1 cellular context compared by ENCODE assay signal in the genomic region with DNA sequence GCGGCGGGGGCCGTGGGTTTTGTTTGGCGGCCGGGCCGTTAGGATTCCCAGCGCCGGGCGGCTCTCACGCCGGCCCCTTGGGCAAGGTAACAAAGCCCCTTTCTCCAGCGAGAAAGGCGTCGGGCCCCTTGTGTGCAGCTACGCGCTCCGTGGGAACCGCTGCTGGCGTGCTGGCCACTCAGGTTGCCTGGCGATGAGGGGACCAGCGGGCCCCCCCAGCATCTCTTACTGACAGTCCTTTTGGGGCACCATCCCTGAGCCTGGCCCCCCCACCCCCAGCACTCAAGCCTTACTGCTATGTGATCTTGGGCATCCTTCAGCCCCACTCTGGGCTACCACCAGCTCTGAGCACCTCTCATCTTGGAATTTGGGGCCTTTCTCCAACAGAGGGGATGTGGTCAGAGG.
TF ChIP-seq lines count a peak whose summit lies in the region.

No MANE protein-coding gene starts in this region.

TF ChIP-seq in GM12878, 131 proteins besides CTCF, POLR2A, EP300 and RAD21:
- TF ChIP-seq, protein P1, sequence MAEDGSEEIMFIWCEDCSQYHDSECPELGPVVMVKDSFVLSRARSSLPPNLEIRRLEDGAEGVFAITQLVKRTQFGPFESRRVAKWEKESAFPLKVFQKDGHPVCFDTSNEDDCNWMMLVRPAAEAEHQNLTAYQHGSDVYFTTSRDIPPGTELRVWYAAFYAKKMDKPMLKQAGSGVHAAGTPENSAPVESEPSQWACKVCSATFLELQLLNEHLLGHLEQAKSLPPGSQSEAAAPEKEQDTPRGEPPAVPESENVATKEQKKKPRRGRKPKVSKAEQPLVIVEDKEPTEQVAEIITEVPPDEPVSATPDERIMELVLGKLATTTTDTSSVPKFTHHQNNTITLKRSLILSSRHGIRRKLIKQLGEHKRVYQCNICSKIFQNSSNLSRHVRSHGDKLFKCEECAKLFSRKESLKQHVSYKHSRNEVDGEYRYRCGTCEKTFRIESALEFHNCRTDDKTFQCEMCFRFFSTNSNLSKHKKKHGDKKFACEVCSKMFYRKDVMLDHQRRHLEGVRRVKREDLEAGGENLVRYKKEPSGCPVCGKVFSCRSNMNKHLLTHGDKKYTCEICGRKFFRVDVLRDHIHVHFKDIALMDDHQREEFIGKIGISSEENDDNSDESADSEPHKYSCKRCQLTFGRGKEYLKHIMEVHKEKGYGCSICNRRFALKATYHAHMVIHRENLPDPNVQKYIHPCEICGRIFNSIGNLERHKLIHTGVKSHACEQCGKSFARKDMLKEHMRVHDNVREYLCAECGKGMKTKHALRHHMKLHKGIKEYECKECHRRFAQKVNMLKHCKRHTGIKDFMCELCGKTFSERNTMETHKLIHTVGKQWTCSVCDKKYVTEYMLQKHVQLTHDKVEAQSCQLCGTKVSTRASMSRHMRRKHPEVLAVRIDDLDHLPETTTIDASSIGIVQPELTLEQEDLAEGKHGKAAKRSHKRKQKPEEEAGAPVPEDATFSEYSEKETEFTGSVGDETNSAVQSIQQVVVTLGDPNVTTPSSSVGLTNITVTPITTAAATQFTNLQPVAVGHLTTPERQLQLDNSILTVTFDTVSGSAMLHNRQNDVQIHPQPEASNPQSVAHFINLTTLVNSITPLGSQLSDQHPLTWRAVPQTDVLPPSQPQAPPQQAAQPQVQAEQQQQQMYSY (CRISPR knock-in tag; IDR thresholded peaks at IDR 0.05): no peak
- TF ChIP-seq NBN (IDR thresholded peaks at IDR 0.05) (no peak), BHLHE40 (IDR thresholded peaks at IDR 0.05; ENCODE audit: borderline replicate concordance in 1 of 2, low read depth in 2 of 2, low read length in 1 of 2) (no peak), CEBPB (IDR thresholded peaks at IDR 0.05; ENCODE audit: borderline replicate concordance in 1 of 2, low read depth in 2 of 2, low read length in 2 of 2) (no peak), MEF2B (IDR thresholded peaks at IDR 0.05; ENCODE audit: partially characterized antibody, poor library complexity, severe bottlenecking) (no peak), NFYA (IDR thresholded peaks at IDR 0.05; ENCODE audit: borderline replicate concordance, low read depth, low read length) (no peak), RFX5 (IDR thresholded peaks at IDR 0.05; ENCODE audit: low read depth, low read length) (no peak), SMAD5 (IDR thresholded peaks at IDR 0.05; ENCODE audit: low read depth) (no peak), MEF2A (IDR thresholded peaks at IDR 0.05; ENCODE audit: insufficient read depth, low read depth, low read length) (no peak), SMARCA5 (IDR thresholded peaks at IDR 0.05) (no peak), TBL1XR1 (IDR thresholded peaks at IDR 0.05; ENCODE audit: low read depth, low read length) (no peak), TAF1 (IDR thresholded peaks at IDR 0.05; ENCODE audit: borderline replicate concordance, low read depth, low read length) (no peak), MTA3 (IDR thresholded peaks at IDR 0.05; ENCODE audit: borderline replicate concordance, low read length) (no peak)
- TF ChIP-seq, protein P2, sequence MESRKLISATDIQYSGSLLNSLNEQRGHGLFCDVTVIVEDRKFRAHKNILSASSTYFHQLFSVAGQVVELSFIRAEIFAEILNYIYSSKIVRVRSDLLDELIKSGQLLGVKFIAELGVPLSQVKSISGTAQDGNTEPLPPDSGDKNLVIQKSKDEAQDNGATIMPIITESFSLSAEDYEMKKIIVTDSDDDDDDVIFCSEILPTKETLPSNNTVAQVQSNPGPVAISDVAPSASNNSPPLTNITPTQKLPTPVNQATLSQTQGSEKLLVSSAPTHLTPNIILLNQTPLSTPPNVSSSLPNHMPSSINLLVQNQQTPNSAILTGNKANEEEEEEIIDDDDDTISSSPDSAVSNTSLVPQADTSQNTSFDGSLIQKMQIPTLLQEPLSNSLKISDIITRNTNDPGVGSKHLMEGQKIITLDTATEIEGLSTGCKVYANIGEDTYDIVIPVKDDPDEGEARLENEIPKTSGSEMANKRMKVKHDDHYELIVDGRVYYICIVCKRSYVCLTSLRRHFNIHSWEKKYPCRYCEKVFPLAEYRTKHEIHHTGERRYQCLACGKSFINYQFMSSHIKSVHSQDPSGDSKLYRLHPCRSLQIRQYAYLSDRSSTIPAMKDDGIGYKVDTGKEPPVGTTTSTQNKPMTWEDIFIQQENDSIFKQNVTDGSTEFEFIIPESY (IDR thresholded peaks at IDR 0.05): no peak
TF ChIP-seq in GM12878: peak in this region for 0.
